38 cellular contexts compared by ENCODE assay signal in genomic region chr3:139930201-139930600, GRCh38. TPM values are rescaled to one million over a fixed set of nuclear protein-coding genes. Genes with fewer than 3 reads are reported as not detected.
"Had no signal": no experiment of that assay in that cellular context is flagged by ENCODE, and none has a peak within 500 bp of the region (broad histone marks: within the 10 kb centered on the region; RNA-seq: fewer than 3 reads in every experiment).

No MANE protein-coding gene starts in this region.

- H3K27me3 ChIP-seq: ascending aorta, brain microvascular endothelial cell, cardiac muscle cell had no signal

- H3K27ac ChIP-seq: ascending aorta, brain microvascular endothelial cell, cardiac muscle cell, Peyer's patch, WERI-Rb-1 had no signal

- H3K36me3 ChIP-seq: ascending aorta, brain microvascular endothelial cell, cardiac muscle cell, Peyer's patch, WERI-Rb-1 had no signal

- ATAC-seq: activated CD8-positive, alpha-beta T cell treated with anti-CD3 and anti-CD28 coated beads for 36 hours; activated T-cell treated with anti-CD3 and anti-CD28 coated beads, Interleukin-2, amount 50 U/mL, for 72 hours; activated T-helper 17 cell treated with anti-CD3 and anti-CD28 coated beads, Interleukin-2, amount 50 U/mL, for 72 hours; PC-3; Right ventricle myocardium inferior; SK-N-SH treated with all-trans-retinoic acid at 6 μM for 48 hours had no signal

- H3K4me1 ChIP-seq: ascending aorta had no signal

- H3K9me3 ChIP-seq: ascending aorta, Peyer's patch had no signal

- H3K4me3 ChIP-seq: ascending aorta, cardiac muscle cell, Peyer's patch had no signal

- DNase-seq: activated CD4-positive, alpha-beta T cell treated with anti-CD3 and anti-CD28 coated beads for 1 hour; activated CD4-positive, alpha-beta T cell treated with anti-CD3 and anti-CD28 coated beads for 48 hours; activated CD4-positive, alpha-beta T cell treated with anti-CD3 and anti-CD28 coated beads, Interleukin-2, amount 50 U/mL, for 4 hours; activated CD4-positive, CD25-positive, alpha-beta regulatory T cell; activated CD8-positive, alpha-beta T cell treated with anti-CD3 and anti-CD28 coated beads for 36 hours; activated effector memory CD4-positive, alpha-beta T cell treated with anti-CD3 and anti-CD28 coated beads, Interleukin-2, amount 50 U/mL, for 16 hours; activated naive CD4-positive, alpha-beta T cell; activated naive CD4-positive, alpha-beta T cell treated with anti-CD3 and anti-CD28 coated beads, Interleukin-2, amount 50 U/mL, for 16 hours; activated naive CD8-positive, alpha-beta T cell treated with anti-CD3 and anti-CD28 coated beads for 36 hours; activated T-cell treated with anti-CD3 and anti-CD28 coated beads, Interleukin-2, amount 50 U/mL, for 1 hour; activated T-cell treated with anti-CD3 and anti-CD28 coated beads, Interleukin-2, amount 50 U/mL, for 72 hours; amniotic stem cell; brain microvascular endothelial cell; KBM-7; NCI-H1092 treated with DMSO at 0.1 percent for 48 hours; NCI-H1417; NCI-H187; NCI-H2029 treated with DMSO at 0.1 percent for 48 hours; NCI-H2107; NCI-H2171; NCI-H510A; NCI-H526; NCI-H748 treated with DMSO at 0.1 percent for 48 hours; NK-92 treated with Interleukin-12 subunit alpha and Interleukin-12 subunit beta, amount 100 ng/mL, for 24 hours; PC-3; Peyer's patch; RPMI8226; SIG-M5; T1000; WERI-Rb-1 had no signal

RNA-seq across cellular contexts. Expression of gene CLSTN2, which starts 4.8 kb away (rescaled TPM):
- total RNA-seq: activated CD8-positive, alpha-beta memory T cell treated with anti-CD3 and anti-CD28 coated beads for 36 hours; activated CD8-positive, alpha-beta T cell treated with anti-CD3 and anti-CD28 coated beads for 36 hours; activated T-cell treated with anti-CD3 and anti-CD28 coated beads, Interleukin-2, amount 50 U/mL, for 72 hours; PC-3; SK-MEL-5; T-helper 2 cell treated with Interferon-gamma antibody and Interleukin-4, amounts not matched to agents 100 ng/mL and 5 ng/mL, for 36 hours had no signal
